19 cellular contexts compared by ENCODE assay signal in genomic region chr9:16143947-16144890, GRCh38.
DNase-seq lines count a peak whose midpoint lies in the region; ATAC-seq, FAIRE-seq and TF ChIP-seq lines count a peak whose summit lies in the region.
"Had no signal": no experiment of that assay in that cellular context is flagged by ENCODE, and none has a peak within 500 bp of the region (broad histone marks: within the 10 kb centered on the region; RNA-seq: fewer than 3 reads in every experiment).

No MANE protein-coding gene starts in this region.

- H3K27ac Mint-ChIP-seq in activated T-helper 2 cell treated with anti-CD3 and anti-CD28 coated beads, Interferon-gamma antibody, Interleukin-2, Interleukin-4, amounts not matched to agents 10 μg/mL and 5 μg/mL and 100 μg/mL, durations not matched to agents 14 hours and 24 hours and 36 hours: no peak overlapping the region
- H3K27ac Mint-ChIP-seq: activated naive CD4-positive, alpha-beta T cell treated with anti-CD3 and anti-CD28 coated beads, Interleukin-2, amount 50 U/mL, for 24 hours; CD4-positive, alpha-beta T cell; mesothelial cell of epicardium had no signal

- no peak overlapping the region for H3K56ac ChIP-seq in IMR-90 (ENCODE audit: extremely low read depth, insufficient read depth, low read length)

- H3K18ac ChIP-seq in IMR-90 (ENCODE audit: low read depth, low read length): no peak overlapping the region

- peaks cover 11% of the 10 kb centered on the region for H3K4me1 ChIP-seq in IMR-90 (ENCODE audit: control insufficient read depth, insufficient read depth, low read length)
- H3K4me1 ChIP-seq in keratinocyte (ENCODE audit: control insufficient read depth, extremely low read depth, insufficient read depth, low read length): peaks cover 21% of the 10 kb centered on the region
- H3K4me1 ChIP-seq: upper lobe of right lung had no signal

- H3K4me1 Mint-ChIP-seq in activated T-helper 2 cell treated with anti-CD3 and anti-CD28 coated beads, Interferon-gamma antibody, Interleukin-2, Interleukin-4, amounts not matched to agents 10 μg/mL and 5 μg/mL and 100 μg/mL, durations not matched to agents 14 hours and 24 hours and 36 hours (ENCODE audit: low read depth): no peaks in the 10 kb centered on the region
- H3K4me1 Mint-ChIP-seq: activated naive CD4-positive, alpha-beta T cell treated with anti-CD3 and anti-CD28 coated beads, Interleukin-2, amount 50 U/mL, for 24 hours had no signal

- H2BK20ac ChIP-seq in IMR-90 (ENCODE audit: low read depth, low read length): no peak overlapping the region; the same call in 1 of the 2 replicates

- no peaks in the 10 kb centered on the region for H3K79me2 ChIP-seq in keratinocyte (ENCODE audit: control insufficient read depth, insufficient read depth, low read length)

- no peak overlapping the region; the same call in 1 of the 2 replicates for H2BK120ac ChIP-seq in IMR-90 (ENCODE audit: low read depth, low read length)

- H2AK9ac ChIP-seq in IMR-90 (replicated peaks; ENCODE audit: low read depth, low read length, poor library complexity): no peak overlapping the region

- DNase-seq in AG08396 (ENCODE audit: low spot score) (peak; percentile 29), IMR-90 (no peak), SW480 (ENCODE audit: low spot score) (peak; percentile 88), keratinocyte (ENCODE audit: low read depth, low spot score) (peak; percentile 48), dermis blood vessel endothelial cell (no peak), substantia nigra (lab: John Stamatoyannopoulos, UW) (no peak)
- DNase-seq in activated CD4-positive, alpha-beta T cell treated with anti-CD3 and anti-CD28 coated beads, Interleukin-2, amount 50 U/mL, for 48 hours: no peak
- DNase-seq in activated T-helper 2 cell treated with anti-CD3 and anti-CD28 coated beads, Interferon-gamma antibody, Interleukin-2, Interleukin-4, amounts not matched to agents 10 μg/mL and 5 μg/mL and 100 μg/mL, durations not matched to agents 14 hours and 24 hours and 36 hours (ENCODE audit: low spot score): no peak
- DNase-seq: activated CD4-positive, alpha-beta T cell treated with anti-CD3 and anti-CD28 coated beads, Interleukin-2, amount 50 U/mL, for 1 hour; CD4-positive, alpha-beta T cell; DMS53; NCI-H2081; NCI-H774; retina; stimulated activated CD4-positive, alpha-beta T cell treated with anti-CD3 and anti-CD28 coated beads, Interleukin-15, amount 100 ng/mL, for 24 hours; stimulated activated naive CD8-positive, alpha-beta T cell treated with anti-CD3 and anti-CD28 coated beads, Interleukin-15, Interleukin-2, amounts not matched to agents 100 U/mL and 50 U/mL, for 24 hours; upper lobe of right lung had no signal

- peak overlapping the region; percentile 48; the same call in 1 of the 2 replicates for H3K4ac ChIP-seq in IMR-90 (ENCODE audit: low read depth, low read length)

- no peaks in the 10 kb centered on the region for H3K9me1 ChIP-seq in IMR-90 (ENCODE audit: insufficient read depth, low read length)
- no peaks in the 10 kb centered on the region for H3K9me1 ChIP-seq in keratinocyte (ENCODE audit: control insufficient read depth, extremely low read depth, insufficient read depth, low read length)

- ATAC-seq in IMR-90 (ENCODE audit: low read depth): no peak

- H3K4me2 ChIP-seq in IMR-90 (ENCODE audit: low read depth, low read length): no peak overlapping the region
- H3K4me2 ChIP-seq in keratinocyte (ENCODE audit: control insufficient read depth, extremely low read depth, insufficient read depth, low read depth, low read length): peak overlapping the region; percentile 74

- no peak overlapping the region for H3K4me3 Mint-ChIP-seq in activated T-helper 2 cell treated with anti-CD3 and anti-CD28 coated beads, Interferon-gamma antibody, Interleukin-2, Interleukin-4, amounts not matched to agents 10 μg/mL and 5 μg/mL and 100 μg/mL, durations not matched to agents 14 hours and 24 hours and 36 hours (ENCODE audit: low read depth)
- H3K4me3 Mint-ChIP-seq: activated naive CD4-positive, alpha-beta T cell treated with anti-CD3 and anti-CD28 coated beads, Interleukin-2, amount 50 U/mL, for 24 hours; CD4-positive, alpha-beta T cell; mesothelial cell of epicardium had no signal

- POLR2A ChIA-PET in IMR-90 (lab: Charles Lee; ENCODE audit: unreplicated experiment): no interaction called here

- no peak overlapping the region for H4K8ac ChIP-seq in IMR-90 (ENCODE audit: low read depth in 2 of 2, low read length in 2 of 2)

- H4K20me1 ChIP-seq in IMR-90 (ENCODE audit: insufficient read depth, low read length) (no peaks in the 10 kb centered on the region), keratinocyte (ENCODE audit: control insufficient read depth, extremely low read depth, insufficient read depth, low read length) (no peaks in the 10 kb centered on the region)

- no peaks in the 10 kb centered on the region for H3K9me3 ChIP-seq in IMR-90 (ENCODE audit: control insufficient read depth, insufficient read depth, low read length)
- no peaks in the 10 kb centered on the region for H3K9me3 ChIP-seq in keratinocyte (ENCODE audit: control insufficient read depth, low read depth, low read length)
- H3K9me3 ChIP-seq: upper lobe of right lung had no signal

- no peaks in the 10 kb centered on the region for H3K36me3 Mint-ChIP-seq in activated T-helper 2 cell treated with anti-CD3 and anti-CD28 coated beads, Interferon-gamma antibody, Interleukin-2, Interleukin-4, amounts not matched to agents 10 μg/mL and 5 μg/mL and 100 μg/mL, durations not matched to agents 14 hours and 24 hours and 36 hours (ENCODE audit: low read depth)
- H3K36me3 Mint-ChIP-seq: activated naive CD4-positive, alpha-beta T cell treated with anti-CD3 and anti-CD28 coated beads, Interleukin-2, amount 50 U/mL, for 24 hours; mesothelial cell of epicardium had no signal

- peak; percentile 98 for FAIRE-seq in keratinocyte (lab: Jason Lieb, UNC)

- TF ChIP-seq POLR2A in IMR-90 (IDR thresholded peaks at IDR 0.05; ENCODE audit: low read depth, low read length): no peak

- no TSS peak for BruUV-seq in IMR-90 (replicated peaks; lab: Mats Ljungman, UMichigan)

- no peak overlapping the region for H2BK5ac ChIP-seq in IMR-90 (ENCODE audit: low read depth, low read length, poor library complexity, severe bottlenecking)

- H2BK15ac ChIP-seq in IMR-90 (ENCODE audit: low read depth, low read length): no peak overlapping the region

- H3K9ac ChIP-seq in IMR-90 (ENCODE audit: low read depth, low read length) (no peak overlapping the region), keratinocyte (ENCODE audit: control insufficient read depth, extremely low read depth, insufficient read depth, low read length) (peak overlapping the region; percentile 50)

- no peaks in the 10 kb centered on the region for H3K27me3 ChIP-seq in IMR-90 (ENCODE audit: control insufficient read depth, insufficient read depth, low read length)
- no peaks in the 10 kb centered on the region for H3K27me3 ChIP-seq in keratinocyte (ENCODE audit: control insufficient read depth, extremely low read depth, insufficient read depth, low read length)
- H3K27me3 ChIP-seq: upper lobe of right lung had no signal

- TF ChIP-seq CTCF in IMR-90 (conservative IDR thresholded peaks at IDR 0.05; ENCODE audit: low read depth, low read length) (no peak), keratinocyte (optimal IDR thresholded peaks at IDR 0.05 in 1 of 3, IDR thresholded peaks at IDR 0.05 in 1 of 3, conservative IDR thresholded peaks at IDR 0.05 in 1 of 3; ENCODE audit: extremely low read depth in 1 of 3, insufficient read depth in 2 of 3, low read length in 3 of 3) (no peak)

- TF ChIP-seq RAD21 in IMR-90 (IDR thresholded peaks at IDR 0.05; ENCODE audit: low read length): no peak

- H3K79me1 ChIP-seq in IMR-90 (ENCODE audit: low read depth in 1 of 2, low read length in 2 of 2): no peaks in the 10 kb centered on the region

- dilution Hi-C loops in IMR-90 (cut with HindIII; ENCODE audit: low sequenced_read_pairs, unreplicated experiment) (no loop called here), keratinocyte (cut with MboI; ENCODE audit: extremely low pct_ligation_motif_present, low sequenced_read_pairs) (no loop called here)

- CTCF ChIA-PET in IMR-90 (lab: Yijun Ruan, JAX): no interaction called here

- no peak overlapping the region for H2AFZ ChIP-seq in IMR-90 (replicated peaks; ENCODE audit: low read length, poor library complexity)
- peak overlapping the region; percentile 83 for H2AFZ ChIP-seq in keratinocyte (ENCODE audit: control insufficient read depth, low read length)

- H3K14ac ChIP-seq in IMR-90 (replicated peaks; ENCODE audit: low read depth, low read length): no peak overlapping the region

- H3K36me3 ChIP-seq in IMR-90 (ENCODE audit: control insufficient read depth, insufficient read depth, low read length): no peaks in the 10 kb centered on the region
- H3K36me3 ChIP-seq in keratinocyte (ENCODE audit: control insufficient read depth in 2 of 2, extremely low read depth in 1 of 2, insufficient read depth in 2 of 2, low read length in 2 of 2): no peaks in the 10 kb centered on the region
- H3K36me3 ChIP-seq: upper lobe of right lung had no signal

- H3K4me3 ChIP-seq in IMR-90 (ENCODE audit: insufficient read depth, low read depth, low read length): no peak overlapping the region
- no peak overlapping the region for H3K4me3 ChIP-seq in keratinocyte (ENCODE audit: control insufficient read depth in 2 of 3, extremely low read depth in 1 of 3, insufficient read depth in 2 of 3, low read depth in 1 of 3, low read length in 3 of 3)
- H3K4me3 ChIP-seq: upper lobe of right lung had no signal

- no peaks in the 10 kb centered on the region for H3K9me3 Mint-ChIP-seq in activated T-helper 2 cell treated with anti-CD3 and anti-CD28 coated beads, Interferon-gamma antibody, Interleukin-2, Interleukin-4, amounts not matched to agents 10 μg/mL and 5 μg/mL and 100 μg/mL, durations not matched to agents 14 hours and 24 hours and 36 hours
- H3K9me3 Mint-ChIP-seq: CD4-positive, alpha-beta T cell had no signal

- WGBS in IMR-90 (ENCODE audit: extremely low coverage in 2 of 2, insufficient read length in 1 of 2), 2 experiments: 95% methylated on average over 5 of the region's 13 CpGs; no CpG with 5 or more reads in 1 of the 2 experiments

- H2AK5ac ChIP-seq in IMR-90 (ENCODE audit: low read depth, low read length): no peak overlapping the region

- intact Hi-C loops in IMR-90 (cut with micrococcal nuclease): no loop called here
- intact Hi-C loops in activated T-helper 2 cell treated with anti-CD3 and anti-CD28 coated beads, Interferon-gamma antibody, Interleukin-2, Interleukin-4, amounts not matched to agents 10 μg/mL and 5 μg/mL and 100 μg/mL, durations not matched to agents 14 hours and 24 hours and 36 hours (cut with micrococcal nuclease): no loop called here

- H3K23ac ChIP-seq in IMR-90 (ENCODE audit: low read depth, low read length): no peak overlapping the region

- no peaks in the 10 kb centered on the region for H3K27me3 Mint-ChIP-seq in activated T-helper 2 cell treated with anti-CD3 and anti-CD28 coated beads, Interferon-gamma antibody, Interleukin-2, Interleukin-4, amounts not matched to agents 10 μg/mL and 5 μg/mL and 100 μg/mL, durations not matched to agents 14 hours and 24 hours and 36 hours (ENCODE audit: low read depth)
- H3K27me3 Mint-ChIP-seq: activated naive CD4-positive, alpha-beta T cell treated with anti-CD3 and anti-CD28 coated beads, Interleukin-2, amount 50 U/mL, for 24 hours; CD4-positive, alpha-beta T cell had no signal

- no peak overlapping the region for H4K91ac ChIP-seq in IMR-90 (ENCODE audit: insufficient read depth, low read depth, low read length)

- H3K27ac ChIP-seq in IMR-90 (ENCODE audit: insufficient read depth, low read length): no peak overlapping the region
- peak overlapping the region; percentile 83 for H3K27ac ChIP-seq in keratinocyte (ENCODE audit: control insufficient read depth, insufficient read depth, low read length)
- no peak overlapping the region for H3K27ac ChIP-seq in substantia nigra (ENCODE audit: low read depth, low read length, poor library complexity, severe bottlenecking)
- H3K27ac ChIP-seq: upper lobe of right lung had no signal

- H4K5ac ChIP-seq in IMR-90 (ENCODE audit: low read depth, low read length): no peak overlapping the region

- in situ Hi-C loops in IMR-90 (cut with MboI; ENCODE audit: low sequenced_read_pairs): no loop called here

Comparison
In these comparisons a context has a peak if more than half of its experiments do, and no peak if none do; other contexts are left out.
1. DNase-seq: peak in AG08396 (single experiment), SW480 (single experiment) and keratinocyte (single experiment); none in IMR-90 (single experiment), dermis blood vessel endothelial cell (single experiment), activated CD4-positive, alpha-beta T cell treated with anti-CD3 and anti-CD28 coated beads, Interleukin-2, amount 50 U/mL, for 48 hours (0 of 2), substantia nigra (0 of 49) and activated T-helper 2 cell treated with anti-CD3 and anti-CD28 coated beads, Interferon-gamma antibody, Interleukin-2, Interleukin-4, amounts not matched to agents 10 μg/mL and 5 μg/mL and 100 μg/mL, durations not matched to agents 14 hours and 24 hours and 36 hours (single experiment).